18 cellular contexts compared by ENCODE assay signal in genomic region chr22:24010018-24010391, GRCh38. TPM values are rescaled to one million over a fixed set of nuclear protein-coding genes. Genes with fewer than 3 reads are reported as not detected.
DNase-seq lines count a peak whose midpoint lies in the region; ATAC-seq, FAIRE-seq and TF ChIP-seq lines count a peak whose summit lies in the region.
"Had no signal": no experiment of that assay in that cellular context is flagged by ENCODE, and none has a peak within 500 bp of the region (broad histone marks: within the 10 kb centered on the region; RNA-seq: fewer than 3 reads in every experiment).

No MANE protein-coding gene starts in this region.

- no peak for TF ChIP-seq CTCF in progenitor cell of endocrine pancreas (IDR thresholded peaks at IDR 0.05; ENCODE audit: unreplicated experiment)

- H3K9me3 Mint-ChIP-seq in activated naive CD4-positive, alpha-beta T cell treated with anti-CD3 and anti-CD28 coated beads, Interleukin-2, amount 50 U/mL, for 24 hours, result no peaks in the 10 kb centered on the region
- H3K9me3 Mint-ChIP-seq in T-cell, result no peaks in the 10 kb centered on the region
- no peaks in the 10 kb centered on the region for H3K9me3 Mint-ChIP-seq in central memory CD8-positive, alpha-beta T cell
- H3K9me3 Mint-ChIP-seq in progenitor cell of endocrine pancreas (ENCODE audit: low read depth), result peaks cover 4% of the 10 kb centered on the region

- CTCF ChIA-PET in T-cell (lab: Charles Lee), result interaction anchor here (1.5 to 2.1 kb wide), 3 partner anchors 28 to 147 kb away, joined by 3 to 6 read pairs (median 4); no protein-coding TSS in a partner anchor

- H3K27ac Mint-ChIP-seq in activated naive CD4-positive, alpha-beta T cell treated with anti-CD3 and anti-CD28 coated beads, Interleukin-2, amount 50 U/mL, for 24 hours, result peak overlapping the region; percentile 14
- H3K27ac Mint-ChIP-seq in T-cell, result peak overlapping the region; percentile 70 to 88
- H3K27ac Mint-ChIP-seq in central memory CD8-positive, alpha-beta T cell (ENCODE audit: low read depth), result peak overlapping the region; percentile 98
- H3K27ac Mint-ChIP-seq in progenitor cell of endocrine pancreas, result peak overlapping the region; percentile 22

- FAIRE-seq in RCC 7860 (lab: Jason Lieb, UNC), result no peak

- POLR2A ChIA-PET in T-cell (lab: Charles Lee), result interaction anchor here in 1 of 2 donors (0.6 kb wide), 1 partner anchor 38 kb away, joined by 3 read pairs; no protein-coding TSS in a partner anchor

- ATAC-seq in T-cell (replicated peaks in 1 of 4) (no peak), HG03442 (IDR thresholded peaks at IDR 0.05; ENCODE audit: unreplicated experiment) (no peak), GM21786 (IDR thresholded peaks at IDR 0.05; ENCODE audit: unreplicated experiment) (no peak)
- ATAC-seq in central memory CD8-positive, alpha-beta T cell (replicated peaks; ENCODE audit: extremely low read depth, poor library complexity, severe bottlenecking), result no peak

- H3K36me3 Mint-ChIP-seq in activated naive CD4-positive, alpha-beta T cell treated with anti-CD3 and anti-CD28 coated beads, Interleukin-2, amount 50 U/mL, for 24 hours, result peaks cover 1% of the 10 kb centered on the region
- H3K36me3 Mint-ChIP-seq in T-cell, result no peaks in the 10 kb centered on the region
- H3K36me3 Mint-ChIP-seq in central memory CD8-positive, alpha-beta T cell (ENCODE audit: insufficient read depth), result peaks cover 13% of the 10 kb centered on the region
- H3K36me3 Mint-ChIP-seq in progenitor cell of endocrine pancreas (ENCODE audit: insufficient read depth), result no peaks in the 10 kb centered on the region

- no peaks in the 10 kb centered on the region for H3K27me3 Mint-ChIP-seq in activated naive CD4-positive, alpha-beta T cell treated with anti-CD3 and anti-CD28 coated beads, Interleukin-2, amount 50 U/mL, for 24 hours
- H3K27me3 Mint-ChIP-seq in T-cell, result no peaks in the 10 kb centered on the region
- H3K27me3 Mint-ChIP-seq in central memory CD8-positive, alpha-beta T cell, result no peaks in the 10 kb centered on the region
- H3K27me3 Mint-ChIP-seq in progenitor cell of endocrine pancreas, result peaks cover 3% of the 10 kb centered on the region

- H3K4me1 Mint-ChIP-seq in activated naive CD4-positive, alpha-beta T cell treated with anti-CD3 and anti-CD28 coated beads, Interleukin-2, amount 50 U/mL, for 24 hours, result peaks cover 21% of the 10 kb centered on the region
- H3K4me1 Mint-ChIP-seq in T-cell (peaks cover 29 to 44% (median 32%) of the 10 kb centered on the region in 3 donors), progenitor cell of endocrine pancreas (ENCODE audit: low read depth) (peaks cover 22% of the 10 kb centered on the region)
- H3K4me1 Mint-ChIP-seq in central memory CD8-positive, alpha-beta T cell, result peaks cover 46% of the 10 kb centered on the region

- H3K4me3 Mint-ChIP-seq in activated naive CD4-positive, alpha-beta T cell treated with anti-CD3 and anti-CD28 coated beads, Interleukin-2, amount 50 U/mL, for 24 hours, result peak overlapping the region; percentile 51
- H3K4me3 Mint-ChIP-seq in T-cell (peak overlapping the region in 2 of 3 donors; percentile 59 to 66), progenitor cell of endocrine pancreas (ENCODE audit: low read depth) (peak overlapping the region; percentile 52)
- no peak overlapping the region for H3K4me3 Mint-ChIP-seq in central memory CD8-positive, alpha-beta T cell

- DNase-seq in activated naive CD4-positive, alpha-beta T cell treated with anti-CD3 and anti-CD28 coated beads, Interleukin-2, amount 50 U/mL, for 16 hours, result no peak
- no peak for DNase-seq in T-cell
- DNase-seq in central memory CD8-positive, alpha-beta T cell (ENCODE audit: low spot score in 2 of 2), result no peak
- DNase-seq in progenitor cell of endocrine pancreas (ENCODE audit: low spot score, unreplicated experiment), result no peak
- DNase-seq in RCC 7860 (ENCODE audit: low spot score), result no peak
- DNase-seq: effector CD4-positive, alpha-beta T cell; head of caudate nucleus; Kasumi-1; NCI-H1105; NCI-H2107; NCI-H524 treated with DMSO at 0.1 percent for 48 hours had no signal

RNA-seq across cellular contexts. Expression of gene CABIN1, which starts 1.1 kb away (rescaled TPM):
- total RNA-seq in T-cell, result 100 to 1,000 TPM; 134 to 158 (median 145) TPM
- 91.4 and 102 TPM in 2 replicates for total RNA-seq in progenitor cell of endocrine pancreas

RNA-seq across cellular contexts. Expression of gene GSTT4, which starts 4.8 kb away (rescaled TPM):
- not detected for total RNA-seq in T-cell
- total RNA-seq in progenitor cell of endocrine pancreas, result not detected in 2 replicates
- total RNA-seq: H4, lower leg skin, posterior vena cava, smooth muscle cell had no signal

RNA-seq across cellular contexts. Expression of gene GSTT2, which starts 30.1 kb away (rescaled TPM):
- total RNA-seq in T-cell, result not detected
- total RNA-seq in progenitor cell of endocrine pancreas, result 0.47 and 0.60 TPM in 2 replicates

RNA-seq across cellular contexts. Expression of gene DDT, which starts 35.8 kb away (rescaled TPM):
- 100 to 1,000 TPM in 2 of 5 donors, 10 to 100 TPM in 3; 72.5 to 122 (median 94.3) TPM for total RNA-seq in T-cell
- total RNA-seq in progenitor cell of endocrine pancreas, result 93.3 and 102 TPM in 2 replicates

RNA-seq across cellular contexts. Expression of gene DDTL, which starts 43.3 kb away (rescaled TPM):
- total RNA-seq in T-cell (1 to 10 TPM in 4 of 5 donors, not detected in 1; 3.5 to 7.7 (median 3.9) TPM), progenitor cell of endocrine pancreas (not detected in 2 replicates)
- total RNA-seq: smooth muscle cell had no signal

Comparison
In these comparisons a context has a peak if more than half of its experiments do, and no peak if none do; other contexts are left out.
1. H3K27ac Mint-ChIP-seq: peak in every context shown above with its lines; median percentile 98 in central memory CD8-positive, alpha-beta T cell; 79 in T-cell; 22 in progenitor cell of endocrine pancreas; 14 in activated naive CD4-positive, alpha-beta T cell treated with anti-CD3 and anti-CD28 coated beads, Interleukin-2, amount 50 U/mL, for 24 hours.